20 cellular contexts compared by ENCODE assay signal in the genomic region with DNA sequence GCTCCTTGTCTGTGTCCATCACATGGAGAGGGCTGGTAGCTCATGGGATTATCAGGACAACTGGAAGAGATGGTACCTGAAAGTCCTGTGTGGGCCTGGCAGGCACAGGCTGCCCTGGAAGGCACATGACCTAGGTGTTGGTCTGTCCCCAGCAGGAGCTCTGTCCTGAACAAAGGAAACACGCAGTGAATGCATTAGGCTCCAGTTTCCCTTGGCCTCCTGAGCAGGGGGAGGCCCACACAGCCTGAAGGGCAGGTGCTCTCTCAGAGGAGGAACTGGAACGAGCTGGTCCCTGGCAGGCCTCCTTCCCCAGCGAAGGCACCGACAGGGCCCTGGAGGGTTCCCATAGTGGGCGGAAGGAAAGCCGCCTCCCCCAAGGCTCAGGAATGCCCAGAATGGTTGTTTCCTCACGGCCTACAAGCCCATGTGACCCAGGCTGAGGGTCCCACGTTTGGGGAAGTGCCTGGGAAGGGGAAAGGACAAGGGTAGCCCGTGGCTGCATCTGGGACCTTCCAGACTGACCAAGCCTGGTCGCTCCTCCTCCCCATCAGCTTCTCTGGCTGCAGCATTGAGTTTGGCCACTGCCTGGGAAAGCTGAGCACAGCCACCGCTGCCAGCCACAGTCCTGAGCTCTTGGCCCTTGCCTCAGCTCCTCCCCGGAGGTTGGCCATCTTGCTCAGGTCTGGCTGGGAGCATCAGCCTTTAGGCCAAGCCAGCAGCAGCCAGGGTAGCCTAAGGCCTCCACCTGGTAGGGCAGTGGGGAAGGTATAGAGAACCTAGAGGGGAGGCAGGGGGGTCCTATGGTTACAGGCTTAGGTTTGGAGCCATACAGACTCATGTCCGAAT. TPM values are rescaled to one million over a fixed set of nuclear protein-coding genes. Genes with fewer than 3 reads are reported as not detected.
"Had no signal": no experiment of that assay in that cellular context is flagged by ENCODE, and none has a peak within 500 bp of the region (broad histone marks: within the 10 kb centered on the region; RNA-seq: fewer than 3 reads in every experiment).

No MANE protein-coding gene starts in this region.

- H3K9me3 ChIP-seq: body of pancreas, neutrophil, transverse colon had no signal

- H3K36me3 ChIP-seq: neutrophil, transverse colon had no signal

- DNase-seq: activated CD4-positive, alpha-beta T cell treated with anti-CD3 and anti-CD28 coated beads, Interleukin-2, amount 50 U/mL, for 1 hour; activated CD8-positive, alpha-beta memory T cell treated with anti-CD3 and anti-CD28 coated beads, Interleukin-2, amount 50 U/mL, for 4 hours; activated naive CD4-positive, alpha-beta T cell treated with anti-CD3 and anti-CD28 coated beads for 36 hours; activated T-cell treated with anti-CD3 and anti-CD28 coated beads, Interleukin-2, amount 50 U/mL, for 4 hours; body of pancreas; dorsolateral prefrontal cortex; foreskin fibroblast; glutamatergic neuron; hypothalamus; natural killer cell; stimulated activated CD4-positive, alpha-beta T cell treated with anti-CD3 and anti-CD28 coated beads, Interleukin-12 subunit alpha, Interleukin-12 subunit beta, amount 100 ng/mL, for 4 hours; stimulated activated CD4-positive, alpha-beta T cell treated with anti-CD3 and anti-CD28 coated beads, Interleukin-1b, Interleukin-23, amount 100 ng/mL, for 48 hours; stimulated activated CD8-positive, alpha-beta memory T cell treated with anti-CD3 and anti-CD28 coated beads, Interleukin-4, amount 100 ng/mL, for 48 hours; stimulated activated naive CD4-positive, alpha-beta T cell; T-helper 1 cell; T1000; transverse colon had no signal

- ATAC-seq: activated T-cell treated with anti-CD3 and anti-CD28 coated beads, Interleukin-2, amount 50 U/mL, for 4 hours; body of pancreas; natural killer cell had no signal

- H2AFZ ChIP-seq: parathyroid adenoma had no signal

- H3K27me3 ChIP-seq: body of pancreas, transverse colon had no signal

- H3K4me3 ChIP-seq: body of pancreas, dorsolateral prefrontal cortex, transverse colon had no signal

- H3K4me3 Mint-ChIP-seq: activated naive CD4-positive, alpha-beta T cell treated with anti-CD3 and anti-CD28 coated beads for 36 hours; activated T-cell treated with anti-CD3 and anti-CD28 coated beads, Interleukin-2, amount 50 U/mL, for 4 hours; natural killer cell had no signal

- H3K27ac Mint-ChIP-seq: activated naive CD4-positive, alpha-beta T cell treated with anti-CD3 and anti-CD28 coated beads for 36 hours; natural killer cell had no signal

- H3K27ac ChIP-seq: dorsolateral prefrontal cortex, epithelial cell of prostate, neutrophil, parathyroid adenoma, transverse colon had no signal

- H3K4me1 ChIP-seq: parathyroid adenoma had no signal

- H3K9ac ChIP-seq: parathyroid adenoma had no signal

- H3K9me3 Mint-ChIP-seq: activated naive CD4-positive, alpha-beta T cell treated with anti-CD3 and anti-CD28 coated beads for 36 hours; activated T-cell treated with anti-CD3 and anti-CD28 coated beads, Interleukin-2, amount 50 U/mL, for 4 hours; natural killer cell had no signal

- H3K36me3 Mint-ChIP-seq: natural killer cell had no signal

- H3K4me1 Mint-ChIP-seq: natural killer cell had no signal

RNA-seq across cellular contexts. Expression of a gene that starts 21.8 kb away (rescaled TPM):
- total RNA-seq: activated naive CD4-positive, alpha-beta T cell treated with anti-CD3 and anti-CD28 coated beads for 36 hours; natural killer cell had no signal
